33 cellular contexts compared by ENCODE assay signal in genomic region chr2:100176925-100177324, GRCh38. TPM values are rescaled to one million over a fixed set of nuclear protein-coding genes. Genes with fewer than 3 reads are reported as not detected.
DNase-seq lines count a peak whose midpoint lies in the region; ATAC-seq and TF ChIP-seq lines count a peak whose summit lies in the region.
"Had no signal": no experiment of that assay in that cellular context is flagged by ENCODE, and none has a peak within 500 bp of the region (broad histone marks: within the 10 kb centered on the region; RNA-seq: fewer than 3 reads in every experiment).

No MANE protein-coding gene starts in this region.

- no peak overlapping the region for H3K56ac ChIP-seq in H9 (ENCODE audit: insufficient read length, low read depth, low read length)

- H2BK20ac ChIP-seq in H9 (ENCODE audit: low read depth, low read length, poor library complexity, severe bottlenecking) = no peak overlapping the region

- no peak overlapping the region for H3K4me2 ChIP-seq in H9 (ENCODE audit: insufficient read depth, insufficient read length, low read length)
- H3K4me2 ChIP-seq in Karpas-422 (ENCODE audit: low read depth, low read length, poor library complexity, severe bottlenecking) = no peak overlapping the region
- H3K4me2 ChIP-seq: A549; BLaER1; BLaER1 treated with 17β-estradiol and CSF1 and Interleukin-3, amounts not matched to agents 10 nM and 100 nM had no signal

- H3K36me3 Mint-ChIP-seq in H9 (ENCODE audit: insufficient read depth in 1 of 3, low read depth in 3 of 3) (no peaks in the 10 kb centered on the region), T-helper 17 cell (ENCODE audit: low read depth) (no peaks in the 10 kb centered on the region)
- H3K36me3 Mint-ChIP-seq in CD8-positive, alpha-beta T cell = no peaks in the 10 kb centered on the region
- H3K36me3 Mint-ChIP-seq: CD14-positive monocyte; CD4-positive, alpha-beta memory T cell; CD4-positive, CD25-positive, alpha-beta regulatory T cell; CD8-positive, alpha-beta memory T cell had no signal

- POLR2A ChIA-PET in CD8-positive, alpha-beta T cell (lab: Charles Lee) = no interaction called here

- no peak overlapping the region for H2BK12ac ChIP-seq in H9 (ENCODE audit: insufficient read length, low read depth, low read length)

- H4K91ac ChIP-seq in H9 (ENCODE audit: insufficient read length, low read depth, low read length) = no peak overlapping the region

- no CpG with 5 or more reads among the region's 4 CpGs for WGBS in H9 (ENCODE audit: extremely low coverage, insufficient read length, low lambda C conversion rate)
- 92% methylated on average over 4 of the region's 4 CpGs for WGBS in esophagus muscularis mucosa
- WGBS in thyroid gland, 2 donors = 92 to 96% methylated on average over 4 of the region's 4 CpGs

- no peak overlapping the region for H2BK120ac ChIP-seq in H9 (ENCODE audit: low read depth, low read length, poor library complexity, severe bottlenecking)

- H3K79me2 ChIP-seq in H9 (ENCODE audit: insufficient read depth, low read length) = no peaks in the 10 kb centered on the region
- H3K79me2 ChIP-seq in Karpas-422 (ENCODE audit: low read length) = no peaks in the 10 kb centered on the region

- H3K4me3 Mint-ChIP-seq in H9 (no peak overlapping the region; a peak in 1 of 5 replicates), T-helper 17 cell (peak overlapping the region; percentile 12)
- H3K4me3 Mint-ChIP-seq in CD8-positive, alpha-beta T cell = no peak overlapping the region
- H3K4me3 Mint-ChIP-seq: B cell; CD14-positive monocyte; CD4-positive, alpha-beta memory T cell; CD4-positive, alpha-beta T cell; CD4-positive, CD25-positive, alpha-beta regulatory T cell; CD8-positive, alpha-beta memory T cell had no signal

- H3K27me3 ChIP-seq in H9 (ENCODE audit: insufficient read depth, low read length) (no peaks in the 10 kb centered on the region; the same call in 1 of the 2 replicates), Karpas-422 (ENCODE audit: low read length) (no peaks in the 10 kb centered on the region), esophagus muscularis mucosa (no peaks in the 10 kb centered on the region), thyroid gland (no peaks in the 10 kb centered on the region)
- H3K27me3 ChIP-seq in CD8-positive, alpha-beta T cell (ENCODE audit: insufficient read depth, low read length) = no peaks in the 10 kb centered on the region
- H3K27me3 ChIP-seq: BE2C; BLaER1; BLaER1 treated with 17β-estradiol and CSF1 and Interleukin-3, amounts not matched to agents 10 nM and 100 nM had no signal

- H3K27ac Mint-ChIP-seq in H9 (no peak overlapping the region), T-helper 17 cell (no peak overlapping the region)
- H3K27ac Mint-ChIP-seq in CD8-positive, alpha-beta T cell = no peak overlapping the region
- H3K27ac Mint-ChIP-seq: B cell; CD4-positive, alpha-beta memory T cell; CD4-positive, alpha-beta T cell; CD4-positive, CD25-positive, alpha-beta regulatory T cell had no signal

- H3K23me2 ChIP-seq in H9 (ENCODE audit: insufficient read length, low read depth, low read length, poor library complexity, severe bottlenecking) = no peaks in the 10 kb centered on the region

- H3K4me3 ChIP-seq in Karpas-422 (ENCODE audit: low read length) (no peak overlapping the region), esophagus muscularis mucosa (no peak overlapping the region), thyroid gland (replicated peaks in 1 of 3) (no peak overlapping the region)
- no peak overlapping the region for H3K4me3 ChIP-seq in CD8-positive, alpha-beta T cell (ENCODE audit: low read depth, low read length)
- H3K4me3 ChIP-seq: A549; BLaER1; BLaER1 treated with 17β-estradiol and CSF1 and Interleukin-3, amounts not matched to agents 10 nM and 100 nM had no signal

- no peak overlapping the region for H3K18ac ChIP-seq in H9 (ENCODE audit: insufficient read length, low read depth, low read length)

- no peak overlapping the region for H4K8ac ChIP-seq in H9 (replicated peaks; ENCODE audit: insufficient read length, low read depth, low read length)

- H4K20me1 ChIP-seq in H9 (ENCODE audit: control insufficient read depth, insufficient read depth, insufficient read length) (no peaks in the 10 kb centered on the region), Karpas-422 (ENCODE audit: insufficient read depth, low read depth, low read length) (no peaks in the 10 kb centered on the region)
- H4K20me1 ChIP-seq: BLaER1; BLaER1 treated with 17β-estradiol and CSF1 and Interleukin-3, amounts not matched to agents 10 nM and 100 nM had no signal

- H3K4me1 ChIP-seq in H9 (ENCODE audit: insufficient read depth, low read length) (no peaks in the 10 kb centered on the region), Karpas-422 (ENCODE audit: low read length) (peaks cover 26% of the 10 kb centered on the region), esophagus muscularis mucosa (peaks cover 0 to 11% (median 3%) of the 10 kb centered on the region in 4 donors), thyroid gland (no peaks in the 10 kb centered on the region)
- no peaks in the 10 kb centered on the region for H3K4me1 ChIP-seq in CD8-positive, alpha-beta T cell (ENCODE audit: insufficient read depth, low read length)
- H3K4me1 ChIP-seq: A549, BLaER1, Caco-2 had no signal

- no peak overlapping the region for H3K23ac ChIP-seq in H9 (ENCODE audit: insufficient read length, low read depth, low read length)

- no peak for TF ChIP-seq EP300 in esophagus muscularis mucosa (IDR thresholded peaks at IDR 0.05)

- CTCF ChIA-PET in CD8-positive, alpha-beta T cell (lab: Charles Lee) = no interaction called here

- no peak for ATAC-seq in T-helper 17 cell
- no peak for ATAC-seq in CD8-positive, alpha-beta T cell
- ATAC-seq: A549 had no signal

- peak; percentile 8 for DNase-seq in H9
- DNase-seq in Karpas-422 = peak; percentile 41
- DNase-seq in T-helper 17 cell = no peak
- DNase-seq in esophagus muscularis mucosa (ENCODE audit: extremely low spot score) = peak; percentile 75
- no peak for DNase-seq in NCI-H526 (lab: John Stamatoyannopoulos, UW)
- DNase-seq in CD8-positive, alpha-beta T cell = no peak
- DNase-seq in thyroid gland = no peak
- DNase-seq in DMS53 (lab: John Stamatoyannopoulos, UW) = no peak
- DNase-seq: 8988T; ACHN; AML-193; BE2C; C1 segment of cervical spinal cord; Caco-2; Calu3; CD4-positive, alpha-beta memory T cell; CD4-positive, alpha-beta T cell; CD4-positive, CD25-positive, alpha-beta regulatory T cell; CD8-positive, alpha-beta memory T cell; COR-L47; DMS 273 treated with DMSO at 0.1 percent for 48 hours; DMS153; DMS79; DMS79 treated with DMSO at 0.1 percent for 48 hours; DND-41; EL had no signal

- no peaks in the 10 kb centered on the region; a peak in 1 of 5 replicates for H3K9me3 Mint-ChIP-seq in H9
- no peaks in the 10 kb centered on the region for H3K9me3 Mint-ChIP-seq in CD8-positive, alpha-beta T cell
- H3K9me3 Mint-ChIP-seq: CD4-positive, alpha-beta T cell; CD4-positive, CD25-positive, alpha-beta regulatory T cell; CD8-positive, alpha-beta memory T cell had no signal

- no peaks in the 10 kb centered on the region for H3K9me3 ChIP-seq in H9 (ENCODE audit: control insufficient read depth, low read depth, low read length)
- H3K9me3 ChIP-seq in Karpas-422 (ENCODE audit: low read length) = no peaks in the 10 kb centered on the region
- no peaks in the 10 kb centered on the region for H3K9me3 ChIP-seq in T-helper 17 cell (ENCODE audit: control insufficient read depth, low read length, poor library complexity, severe bottlenecking)
- H3K9me3 ChIP-seq in esophagus muscularis mucosa = no peaks in the 10 kb centered on the region
- no peaks in the 10 kb centered on the region for H3K9me3 ChIP-seq in CD8-positive, alpha-beta T cell (ENCODE audit: low read length)
- no peaks in the 10 kb centered on the region for H3K9me3 ChIP-seq in thyroid gland
- H3K9me3 ChIP-seq: A549, BE2C, Caco-2 had no signal

- H3K9me2 ChIP-seq in Karpas-422 (replicated peaks; ENCODE audit: insufficient read depth, low read length) = no peaks in the 10 kb centered on the region

- H3K14ac ChIP-seq in H9 (ENCODE audit: insufficient read depth, low read length) = no peak overlapping the region

- H2AK5ac ChIP-seq in H9 (ENCODE audit: insufficient read length, low read length) = no peak overlapping the region

- H3K27me3 Mint-ChIP-seq in H9 (ENCODE audit: low read depth) (peaks cover 38% of the 10 kb centered on the region), T-helper 17 cell (no peaks in the 10 kb centered on the region)
- no peaks in the 10 kb centered on the region for H3K27me3 Mint-ChIP-seq in CD8-positive, alpha-beta T cell (ENCODE audit: low read depth)
- H3K27me3 Mint-ChIP-seq: B cell; CD4-positive, alpha-beta T cell had no signal

- no peak overlapping the region for H3T11ph ChIP-seq in H9 (ENCODE audit: low read length)

- no peaks in the 10 kb centered on the region for H3K79me1 ChIP-seq in H9 (ENCODE audit: insufficient read depth, low read depth, low read length, poor library complexity, severe bottlenecking)

- H3K4ac ChIP-seq in H9 (ENCODE audit: low read depth, low read length) = no peak overlapping the region

- H2BK5ac ChIP-seq in H9 (ENCODE audit: insufficient read length, low read length) = no peak overlapping the region

- H3K4me1 Mint-ChIP-seq in H9 (peaks cover 6 to 11% of the 10 kb centered on the region in 2 experiments), T-helper 17 cell (peaks cover 2% of the 10 kb centered on the region)
- no peaks in the 10 kb centered on the region for H3K4me1 Mint-ChIP-seq in CD8-positive, alpha-beta T cell (ENCODE audit: low read depth)
- H3K4me1 Mint-ChIP-seq: CD4-positive, alpha-beta memory T cell; CD8-positive, alpha-beta memory T cell had no signal

- H3K9ac ChIP-seq in H9 (ENCODE audit: extremely low read depth, insufficient read length, low read length) (no peak overlapping the region), Karpas-422 (ENCODE audit: low read length) (no peak overlapping the region)
- H3K9ac ChIP-seq: BLaER1; BLaER1 treated with 17β-estradiol and CSF1 and Interleukin-3, amounts not matched to agents 10 nM and 100 nM had no signal

- TF ChIP-seq CTCF in H9 (conservative IDR thresholded peaks at IDR 0.05) = no peak
- TF ChIP-seq CTCF in esophagus muscularis mucosa (IDR thresholded peaks at IDR 0.05) = no peak
- no peak for TF ChIP-seq CTCF in CD8-positive, alpha-beta T cell (IDR thresholded peaks at IDR 0.05)
- no peak for TF ChIP-seq CTCF in thyroid gland (IDR thresholded peaks at IDR 0.05)

- no peak overlapping the region for H2BK15ac ChIP-seq in H9 (ENCODE audit: low read depth, low read length)

- H3K36me3 ChIP-seq in Karpas-422 (ENCODE audit: insufficient read depth, low read length) = no peaks in the 10 kb centered on the region
- no peaks in the 10 kb centered on the region for H3K36me3 ChIP-seq in esophagus muscularis mucosa
- no peaks in the 10 kb centered on the region for H3K36me3 ChIP-seq in CD8-positive, alpha-beta T cell (ENCODE audit: insufficient read depth, low read length)
- H3K36me3 ChIP-seq in thyroid gland = no peaks in the 10 kb centered on the region
- H3K36me3 ChIP-seq: BE2C; BLaER1; BLaER1 treated with 17β-estradiol and CSF1 and Interleukin-3, amounts not matched to agents 10 nM and 100 nM had no signal

- H3K27ac ChIP-seq in H9 (ENCODE audit: insufficient read length, low read depth, low read length) = no peak overlapping the region
- H3K27ac ChIP-seq in Karpas-422 (ENCODE audit: low read length) = no peak overlapping the region
- no peak overlapping the region for H3K27ac ChIP-seq in esophagus muscularis mucosa (replicated peaks in 1 of 4)
- H3K27ac ChIP-seq in CD8-positive, alpha-beta T cell (ENCODE audit: low read depth, low read length) = no peak overlapping the region
- no peak overlapping the region for H3K27ac ChIP-seq in thyroid gland
- H3K27ac ChIP-seq: 22Rv1; A549; BLaER1; BLaER1 treated with 17β-estradiol and CSF1 and Interleukin-3, amounts not matched to agents 10 nM and 100 nM had no signal

- TF ChIP-seq POLR2A in esophagus muscularis mucosa (IDR thresholded peaks at IDR 0.05; ENCODE audit: low read depth) (no peak), thyroid gland (IDR thresholded peaks at IDR 0.05) (no peak)

- H2AFZ ChIP-seq in H9 (ENCODE audit: low read length) = no peak overlapping the region
- H2AFZ ChIP-seq in Karpas-422 (ENCODE audit: low read length) = no peak overlapping the region

- intact Hi-C loops in esophagus muscularis mucosa (cut with DNase I) (no loop called here), thyroid gland (cut with DNase I) (no loop called here)
- intact Hi-C loops in CD8-positive, alpha-beta T cell (cut with DNase I, micrococcal nuclease) = no loop called here

- no peak overlapping the region for H4K5ac ChIP-seq in H9 (ENCODE audit: insufficient read length, low read depth, low read length)

RNA-seq across cellular contexts. Expression of gene AFF3, which starts 34.5 kb away (rescaled TPM):
- total RNA-seq in H9 (2021) = 0.15 and 0.22 TPM in 2 replicates
- 84.6 and 99.7 TPM in 2 replicates for total RNA-seq in Karpas-422 (2014; rRNA removed; shearing (Covaris generic); ENCODE audit: low replicate concordance)
- 10 to 100 TPM in 1 of 2 donors, 1 to 10 TPM in 1; 6.5 to 14.4 TPM for total RNA-seq in T-helper 17 cell
- 10 to 100 TPM; 36.4 to 99.5 (median 56.9) TPM for total RNA-seq in esophagus muscularis mucosa
- 1 to 10 TPM; 5.0 to 5.5 TPM for total RNA-seq in CD8-positive, alpha-beta T cell
- total RNA-seq in thyroid gland = 1 to 10 TPM in 2 of 4 donors, under 1 TPM in 2; 0.54 to 2.6 (median 1.1) TPM
- total RNA-seq: A673, Calu3 had no signal

Comparison
In these comparisons a context has a peak if more than half of its experiments do, and no peak if none do; other contexts are left out.
1. DNase-seq: peak in H9 (single experiment), Karpas-422 (single experiment) and esophagus muscularis mucosa (single experiment); none in T-helper 17 cell (0 of 3), NCI-H526 (0 of 2), CD8-positive, alpha-beta T cell (0 of 7), thyroid gland (0 of 2) and DMS53 (single experiment).